15 cellular contexts compared by ENCODE assay signal in the genomic region with DNA sequence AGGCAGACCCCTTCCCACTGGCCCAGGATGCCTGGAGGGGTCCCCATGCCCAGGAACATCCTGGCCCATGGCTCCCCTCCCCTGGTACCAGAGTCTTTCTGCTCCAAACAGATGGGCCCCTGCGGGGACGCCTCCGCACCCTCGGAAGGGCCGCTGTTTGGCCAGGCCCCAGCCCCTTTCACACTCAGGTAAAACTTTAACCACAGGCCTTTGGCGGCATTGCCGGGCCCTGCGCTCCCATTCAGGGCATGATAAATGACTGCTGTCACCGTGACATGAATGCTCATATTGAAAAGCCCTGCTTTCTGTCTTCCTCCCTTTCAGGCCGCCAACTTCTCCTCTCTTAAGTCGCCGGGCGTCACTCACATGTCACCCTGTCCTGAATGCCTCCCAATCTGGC.
A peak's percentile ranks its signal among the peaks of the same experiment; 100 is the strongest.
DNase-seq lines count a peak whose midpoint lies in the region; TF ChIP-seq lines count a peak whose summit lies in the region.
"Had no signal": no experiment of that assay in that cellular context is flagged by ENCODE, and none has a peak within 500 bp of the region (broad histone marks: within the 10 kb centered on the region; RNA-seq: fewer than 3 reads in every experiment).

No MANE protein-coding gene starts in this region.

- no peak overlapping the region for H3K4me3 ChIP-seq in neuronal stem cell (ENCODE audit: low read length in 2 of 2)
- no peak overlapping the region for H3K4me3 ChIP-seq in Karpas-422 (ENCODE audit: low read length)
- H3K4me3 ChIP-seq: GM12878, GM23248 had no signal

- TF ChIP-seq CTCF in Calu3 (IDR thresholded peaks at IDR 0.05; ENCODE audit: unreplicated experiment), result no peak

- no peaks in the 10 kb centered on the region for H3K36me3 Mint-ChIP-seq in Calu3 (ENCODE audit: insufficient read depth, unreplicated experiment)

- H3K79me2 ChIP-seq in Karpas-422 (ENCODE audit: low read length), result no peaks in the 10 kb centered on the region

- H3K4ac ChIP-seq in neuronal stem cell (ENCODE audit: low read length), result no peak overlapping the region

- H3K27me3 ChIP-seq in neuronal stem cell (ENCODE audit: control insufficient read depth in 3 of 3, insufficient read depth in 3 of 3, low read depth in 1 of 3, low read length in 3 of 3) (peaks cover 0 to 25% (median 0%) of the 10 kb centered on the region in 3 experiments), Karpas-422 (ENCODE audit: low read length) (no peaks in the 10 kb centered on the region)
- H3K27me3 ChIP-seq: BE2C had no signal

- no CpG with 5 or more reads among the region's 13 CpGs for WGBS in neuronal stem cell (ENCODE audit: extremely low coverage in 2 of 2, insufficient read length in 2 of 2, insufficient replicate concordance in 1 of 2), 2 donors

- DNase-seq in Calu3, result peak; percentile 13
- DNase-seq in HuH-7.5 (ENCODE audit: low spot score), result peak; percentile 38
- DNase-seq in left kidney (ENCODE audit: low read depth, low spot score), result peak; percentile 29
- no peak for DNase-seq in neuronal stem cell (ENCODE audit: low spot score)
- no peak for DNase-seq in Karpas-422
- DNase-seq in NCI-H524 (lab: John Stamatoyannopoulos, UW), result no peak
- no peak for DNase-seq in activated CD8-positive, alpha-beta memory T cell treated with anti-CD3 and anti-CD28 coated beads, Interleukin-2, amount 50 U/mL, for 4 hours
- DNase-seq in NCI-H524 treated with DMSO at 0.1 percent for 48 hours (lab: John Stamatoyannopoulos, UW), result no peak
- DNase-seq: BE2C; CD4-positive, alpha-beta memory T cell; COR-L47; DMS79; GM23248 had no signal

- H2AFZ ChIP-seq in neuronal stem cell (ENCODE audit: low read length), result no peak overlapping the region
- H2AFZ ChIP-seq in Karpas-422 (ENCODE audit: low read length), result no peak overlapping the region
- H2AFZ ChIP-seq: GM23248 had no signal

- no peaks in the 10 kb centered on the region for H3K4me1 Mint-ChIP-seq in Calu3 (ENCODE audit: low read depth, unreplicated experiment)

- H3K9me3 Mint-ChIP-seq in Calu3 (ENCODE audit: low read depth, unreplicated experiment), result no peaks in the 10 kb centered on the region
- H3K9me3 Mint-ChIP-seq: CD4-positive, alpha-beta memory T cell had no signal

- no peak overlapping the region for H3K18ac ChIP-seq in neuronal stem cell (ENCODE audit: low read length)

- H3K9me3 ChIP-seq in neuronal stem cell (replicated peaks in 1 of 2; ENCODE audit: control insufficient read depth in 2 of 2, insufficient read depth in 1 of 2, low read depth in 1 of 2, low read length in 2 of 2) (no peaks in the 10 kb centered on the region), Karpas-422 (ENCODE audit: low read length) (no peaks in the 10 kb centered on the region)
- H3K9me3 ChIP-seq: BE2C had no signal

- H3K36me3 ChIP-seq in neuronal stem cell (replicated peaks in 1 of 2; ENCODE audit: control insufficient read depth in 2 of 2, insufficient read depth in 2 of 2, low read length in 2 of 2), result no peaks in the 10 kb centered on the region
- no peaks in the 10 kb centered on the region for H3K36me3 ChIP-seq in Karpas-422 (ENCODE audit: insufficient read depth, low read length)
- H3K36me3 ChIP-seq: BE2C had no signal

- peak overlapping the region; percentile 21 for H2AK5ac ChIP-seq in neuronal stem cell (ENCODE audit: low read depth, low read length)

- H2BK12ac ChIP-seq in neuronal stem cell (ENCODE audit: low read length), result no peak overlapping the region

- H2BK120ac ChIP-seq in neuronal stem cell (ENCODE audit: low read depth, low read length), result no peak overlapping the region

- no peaks in the 10 kb centered on the region for H3K9me2 ChIP-seq in Karpas-422 (replicated peaks; ENCODE audit: insufficient read depth, low read length)

- H3K9ac ChIP-seq in neuronal stem cell (ENCODE audit: low read depth, low read length, poor library complexity), result no peak overlapping the region
- H3K9ac ChIP-seq in Karpas-422 (ENCODE audit: low read length), result no peak overlapping the region
- H3K9ac ChIP-seq: GM23248 had no signal

- H3K23ac ChIP-seq in neuronal stem cell (ENCODE audit: low read depth, low read length, poor library complexity), result no peak overlapping the region

- H3K14ac ChIP-seq in neuronal stem cell (ENCODE audit: low read length), result no peak overlapping the region

- H3K4me3 Mint-ChIP-seq in Calu3 (ENCODE audit: low read depth, unreplicated experiment), result no peak overlapping the region
- H3K4me3 Mint-ChIP-seq: CD4-positive, alpha-beta memory T cell had no signal

- H3K27ac ChIP-seq in neuronal stem cell (replicated peaks; ENCODE audit: low read length), result no peak overlapping the region
- no peak overlapping the region for H3K27ac ChIP-seq in Karpas-422 (ENCODE audit: low read length)
- H3K27ac ChIP-seq: C4-2B, GM23248 had no signal

- no peak overlapping the region for H2BK15ac ChIP-seq in neuronal stem cell (ENCODE audit: low read length)

- no peaks in the 10 kb centered on the region for H3K4me1 ChIP-seq in neuronal stem cell (ENCODE audit: control insufficient read depth in 2 of 2, insufficient read depth in 1 of 2, low read depth in 1 of 2, low read length in 2 of 2)
- H3K4me1 ChIP-seq in Karpas-422 (ENCODE audit: low read length), result no peaks in the 10 kb centered on the region
- H3K4me1 ChIP-seq: BE2C had no signal

- BruUV-seq in Calu3 (replicated peaks; lab: Mats Ljungman, UMichigan), result no TSS peak

- peaks cover 95% of the 10 kb centered on the region for H3K27me3 Mint-ChIP-seq in Calu3 (ENCODE audit: unreplicated experiment)
- H3K27me3 Mint-ChIP-seq: CD4-positive, alpha-beta memory T cell had no signal

- H4K8ac ChIP-seq in neuronal stem cell (ENCODE audit: low read depth, low read length), result no peak overlapping the region

- no peaks in the 10 kb centered on the region for H3K79me1 ChIP-seq in neuronal stem cell (ENCODE audit: low read depth, low read length)

- H4K91ac ChIP-seq in neuronal stem cell (ENCODE audit: low read depth, low read length, poor library complexity), result no peak overlapping the region

- intact Hi-C loops in Calu3 (cut with micrococcal nuclease; ENCODE audit: unreplicated experiment), result no loop called here

- H4K20me1 ChIP-seq in Karpas-422 (ENCODE audit: insufficient read depth, low read depth, low read length), result no peaks in the 10 kb centered on the region

- H2BK5ac ChIP-seq in neuronal stem cell (ENCODE audit: low read length), result no peak overlapping the region

- H3K27ac Mint-ChIP-seq in Calu3 (ENCODE audit: unreplicated experiment), result no peak overlapping the region
- H3K27ac Mint-ChIP-seq: CD4-positive, alpha-beta memory T cell had no signal

- CTCF ChIA-PET in Calu3 (lab: Charles Lee), result interaction anchor here (0.6 to 0.7 kb wide), 2 partner anchors 111 to 168 kb away, joined by 3 to 4 read pairs; no protein-coding TSS in a partner anchor

- H3K4me2 ChIP-seq in neuronal stem cell (ENCODE audit: insufficient read depth, low read length, poor library complexity, severe bottlenecking), result no peak overlapping the region
- H3K4me2 ChIP-seq in Karpas-422 (ENCODE audit: low read depth, low read length, poor library complexity, severe bottlenecking), result no peak overlapping the region

Comparison
In these comparisons a context has a peak if more than half of its experiments do, and no peak if none do; other contexts are left out.
1. DNase-seq: peak in Calu3 (single experiment), HuH-7.5 (single experiment) and left kidney (single experiment); none in neuronal stem cell (single experiment), Karpas-422 (single experiment), NCI-H524 (0 of 2), activated CD8-positive, alpha-beta memory T cell treated with anti-CD3 and anti-CD28 coated beads, Interleukin-2, amount 50 U/mL, for 4 hours (single experiment) and NCI-H524 treated with DMSO at 0.1 percent for 48 hours (single experiment).